Comparison of ENCODE assay signal across 8 cellular contexts in genomic region chr6:89610149-89610642, GRCh38. TPM values are rescaled to one million over a fixed set of nuclear protein-coding genes. Genes with fewer than 3 reads are reported as not detected.
DNase-seq lines count a peak whose midpoint lies in the region; ATAC-seq and TF ChIP-seq lines count a peak whose summit lies in the region.

No MANE protein-coding gene starts in this region.

- peak; percentile 54 for ATAC-seq in HG02981 (IDR thresholded peaks at IDR 0.05; ENCODE audit: unreplicated experiment)
- ATAC-seq in naive thymus-derived CD8-positive, alpha-beta T cell, result peak; percentile 84 to 96

- peak; percentile 58 for DNase-seq in NOMO-1 treated with DMSO at 0.1 percent for 48 hours (lab: John Stamatoyannopoulos, UW; ENCODE audit: unreplicated experiment)
- DNase-seq in activated CD8-positive, alpha-beta memory T cell treated with anti-CD3 and anti-CD28 coated beads, Interleukin-2, amount 50 U/mL, for 1 hour (ENCODE audit: extremely low read depth), result peak; percentile 55
- DNase-seq in epidermal melanocyte (ENCODE audit: insufficient read length, low spot score), result peak; percentile 44
- peak; percentile 55 to 88 (median 72) for DNase-seq in naive thymus-derived CD8-positive, alpha-beta T cell
- DNase-seq in stimulated activated naive CD4-positive, alpha-beta T cell treated with Interleukin-2 at 50 U/mL for 16 hours (lab: John Stamatoyannopoulos, UW), result peak; percentile 67
- no peak for DNase-seq in cerebellar nuclear complex (lab: John Stamatoyannopoulos, UW)

- POLR2A ChIA-PET in naive thymus-derived CD8-positive, alpha-beta T cell (lab: Charles Lee), result no interaction called here

- no peaks in the 10 kb centered on the region for H3K36me3 Mint-ChIP-seq in naive thymus-derived CD8-positive, alpha-beta T cell

- H3K27ac Mint-ChIP-seq in naive thymus-derived CD8-positive, alpha-beta T cell, result peak overlapping the region in 2 of 10 donors; percentile 4 to 8

- TF ChIP-seq CTCF in GM12872 (IDR thresholded peaks at IDR 0.05; ENCODE audit: insufficient read depth, low read depth, low read length), result peak; percentile 83

- no peaks in the 10 kb centered on the region for H3K9me3 Mint-ChIP-seq in naive thymus-derived CD8-positive, alpha-beta T cell

- no peak overlapping the region for H3K4me3 Mint-ChIP-seq in naive thymus-derived CD8-positive, alpha-beta T cell

- no peaks in the 10 kb centered on the region for H3K27me3 Mint-ChIP-seq in naive thymus-derived CD8-positive, alpha-beta T cell

- peaks cover 0 to 4% (median 2%) of the 10 kb centered on the region in 4 donors for H3K4me1 Mint-ChIP-seq in naive thymus-derived CD8-positive, alpha-beta T cell

RNA-seq across cellular contexts. Expression of gene LYRM2, which starts 28.4 kb away (rescaled TPM):
- total RNA-seq in naive thymus-derived CD8-positive, alpha-beta T cell, result 10 to 100 TPM; 39.2 to 42.2 TPM
- polyA plus RNA-seq in naive thymus-derived CD8-positive, alpha-beta T cell, result 10 to 100 TPM; 64.5 to 74.1 (median 66.0) TPM

Comparison
In these comparisons a context has a peak if more than half of its experiments do, and no peak if none do; other contexts are left out.
1. DNase-seq: peak in NOMO-1 treated with DMSO at 0.1 percent for 48 hours (single experiment), activated CD8-positive, alpha-beta memory T cell treated with anti-CD3 and anti-CD28 coated beads, Interleukin-2, amount 50 U/mL, for 1 hour (single experiment), epidermal melanocyte (single experiment), naive thymus-derived CD8-positive, alpha-beta T cell (10 of 10) and stimulated activated naive CD4-positive, alpha-beta T cell treated with Interleukin-2 at 50 U/mL for 16 hours (single experiment); none in cerebellar nuclear complex (0 of 2).